ENCODE assay signal across 1 cellular context in genomic region chr13:111153279-111153976, GRCh38.
TF ChIP-seq lines count a peak whose summit lies in the region.

No MANE protein-coding gene starts in this region.

TF ChIP-seq in GM12878, 131 proteins besides CTCF, POLR2A, EP300 and RAD21 (continued from another document and continues in another):
- TF ChIP-seq ZNF622 (IDR thresholded peaks at IDR 0.05) (no peak), SMAD5 (IDR thresholded peaks at IDR 0.05; ENCODE audit: low read depth) (no peak; the same call in 1 of the 2 replicates), HDAC6 (IDR thresholded peaks at IDR 0.05; ENCODE audit: unreplicated experiment) (no peak), POU2F2 (IDR thresholded peaks at IDR 0.05; ENCODE audit: borderline replicate concordance, low read depth, low read length) (peak; percentile 11; the same call in 1 of the 3 replicates), FOXM1 (IDR thresholded peaks at IDR 0.05; ENCODE audit: low read depth, low read length) (no peak), NR2C1 (IDR thresholded peaks at IDR 0.05) (peak; percentile 49), IKZF1 (conservative IDR thresholded peaks at IDR 0.05) (peak; percentile 91), TCF7 (IDR thresholded peaks at IDR 0.05; ENCODE audit: borderline replicate concordance) (no peak), BACH1 (IDR thresholded peaks at IDR 0.05; ENCODE audit: borderline replicate concordance) (peak; percentile 37; the same call in 1 of the 2 replicates), ZNF207 (IDR thresholded peaks at IDR 0.05; ENCODE audit: borderline replicate concordance) (peak; percentile 38; the same call in 1 of the 2 replicates), SMAD1 (IDR thresholded peaks at IDR 0.05; ENCODE audit: low read depth, partially characterized antibody) (no peak), IRF5 (IDR thresholded peaks at IDR 0.05; ENCODE audit: borderline replicate concordance) (no peak), NFIC (IDR thresholded peaks at IDR 0.05; ENCODE audit: low read depth, low read length) (no peak), BRCA1 (IDR thresholded peaks at IDR 0.05; ENCODE audit: low read depth, low read length) (no peak), SREBF2 (IDR thresholded peaks at IDR 0.05; ENCODE audit: low read length) (peak; percentile 20; the same call in 1 of the 2 replicates), CHD1 (IDR thresholded peaks at IDR 0.05; ENCODE audit: low read depth, low read length) (no peak), NR2F1 (conservative IDR thresholded peaks at IDR 0.05) (no peak; the same call in 1 of the 2 replicates), MEF2B (IDR thresholded peaks at IDR 0.05; ENCODE audit: partially characterized antibody, poor library complexity, severe bottlenecking) (peak; percentile 12), RUNX3 (IDR thresholded peaks at IDR 0.05; ENCODE audit: low read length) (0 out of 2 replicates have a peak, but pooled peaks have one; percentile 23), MTA3 (IDR thresholded peaks at IDR 0.05; ENCODE audit: borderline replicate concordance, low read length) (no peak), RB1 (IDR thresholded peaks at IDR 0.05; ENCODE audit: borderline replicate concordance) (peak; percentile 90; the same call in 1 of the 2 replicates), STAT3 (IDR thresholded peaks at IDR 0.05; ENCODE audit: low read depth, low read length) (no peak), TAF1 (IDR thresholded peaks at IDR 0.05; ENCODE audit: borderline replicate concordance, low read depth, low read length) (no peak; the same call in 1 of the 2 replicates), CBX5 (IDR thresholded peaks at IDR 0.05; ENCODE audit: low read depth) (no peak), E2F8 (IDR thresholded peaks at IDR 0.05; ENCODE audit: low read depth, partially characterized antibody) (no peak), ETV6 (conservative IDR thresholded peaks at IDR 0.05 in 1 of 2, IDR thresholded peaks at IDR 0.05 in 1 of 2; ENCODE audit: borderline replicate concordance in 1 of 2, low read depth in 1 of 2) (peak in 1 of 2 experiments; percentile 51; a peak in 1 of 4 replicates), TARDBP (IDR thresholded peaks at IDR 0.05; ENCODE audit: borderline replicate concordance) (no peak), MAX (IDR thresholded peaks at IDR 0.05; ENCODE audit: low read depth, low read length) (peak; percentile 71), TCF12 (IDR thresholded peaks at IDR 0.05; ENCODE audit: low read depth, low read length) (no peak; the same call in 1 of the 2 replicates), MYB (IDR thresholded peaks at IDR 0.05; ENCODE audit: borderline replicate concordance, low read depth, low read length) (no peak), DPF2 (IDR thresholded peaks at IDR 0.05) (peak; percentile 89; the same call in 1 of the 2 replicates), RBBP5 (conservative IDR thresholded peaks at IDR 0.05) (no peak), PAX8 (IDR thresholded peaks at IDR 0.05) (no peak), PBX3 (IDR thresholded peaks at IDR 0.05; ENCODE audit: insufficient replicate concordance, low read depth, low read length) (no peak), BHLHE40 (IDR thresholded peaks at IDR 0.05; ENCODE audit: borderline replicate concordance in 1 of 2, low read depth in 2 of 2, low read length in 1 of 2) (peak in 1 of 2 experiments; percentile 57; a peak in 1 of 4 replicates), GABPA (IDR thresholded peaks at IDR 0.05; ENCODE audit: low read depth) (peak; percentile 92), NRF1 (conservative IDR thresholded peaks at IDR 0.05; ENCODE audit: low read depth, low read length) (no peak), RAD51 (IDR thresholded peaks at IDR 0.05) (no peak), HDGF (IDR thresholded peaks at IDR 0.05) (no peak), YY1 (IDR thresholded peaks at IDR 0.05; ENCODE audit: low read depth, low read length) (0 out of 2 replicates have a peak, but pooled peaks have one; percentile 5), ZZZ3 (IDR thresholded peaks at IDR 0.05; ENCODE audit: control insufficient read depth, insufficient read length, low read depth) (no peak), WRNIP1 (IDR thresholded peaks at IDR 0.05; ENCODE audit: borderline replicate concordance, low read depth, low read length) (no peak), ZNF217 (IDR thresholded peaks at IDR 0.05) (peak; percentile 44; the same call in 1 of the 2 replicates), NBN (IDR thresholded peaks at IDR 0.05) (peak; percentile 82), ATF3 (IDR thresholded peaks at IDR 0.05; ENCODE audit: borderline replicate concordance, extremely low read depth, low read depth, low read length) (peak; percentile 71; the same call in 1 of the 2 replicates)
- TF ChIP-seq, protein P1, sequence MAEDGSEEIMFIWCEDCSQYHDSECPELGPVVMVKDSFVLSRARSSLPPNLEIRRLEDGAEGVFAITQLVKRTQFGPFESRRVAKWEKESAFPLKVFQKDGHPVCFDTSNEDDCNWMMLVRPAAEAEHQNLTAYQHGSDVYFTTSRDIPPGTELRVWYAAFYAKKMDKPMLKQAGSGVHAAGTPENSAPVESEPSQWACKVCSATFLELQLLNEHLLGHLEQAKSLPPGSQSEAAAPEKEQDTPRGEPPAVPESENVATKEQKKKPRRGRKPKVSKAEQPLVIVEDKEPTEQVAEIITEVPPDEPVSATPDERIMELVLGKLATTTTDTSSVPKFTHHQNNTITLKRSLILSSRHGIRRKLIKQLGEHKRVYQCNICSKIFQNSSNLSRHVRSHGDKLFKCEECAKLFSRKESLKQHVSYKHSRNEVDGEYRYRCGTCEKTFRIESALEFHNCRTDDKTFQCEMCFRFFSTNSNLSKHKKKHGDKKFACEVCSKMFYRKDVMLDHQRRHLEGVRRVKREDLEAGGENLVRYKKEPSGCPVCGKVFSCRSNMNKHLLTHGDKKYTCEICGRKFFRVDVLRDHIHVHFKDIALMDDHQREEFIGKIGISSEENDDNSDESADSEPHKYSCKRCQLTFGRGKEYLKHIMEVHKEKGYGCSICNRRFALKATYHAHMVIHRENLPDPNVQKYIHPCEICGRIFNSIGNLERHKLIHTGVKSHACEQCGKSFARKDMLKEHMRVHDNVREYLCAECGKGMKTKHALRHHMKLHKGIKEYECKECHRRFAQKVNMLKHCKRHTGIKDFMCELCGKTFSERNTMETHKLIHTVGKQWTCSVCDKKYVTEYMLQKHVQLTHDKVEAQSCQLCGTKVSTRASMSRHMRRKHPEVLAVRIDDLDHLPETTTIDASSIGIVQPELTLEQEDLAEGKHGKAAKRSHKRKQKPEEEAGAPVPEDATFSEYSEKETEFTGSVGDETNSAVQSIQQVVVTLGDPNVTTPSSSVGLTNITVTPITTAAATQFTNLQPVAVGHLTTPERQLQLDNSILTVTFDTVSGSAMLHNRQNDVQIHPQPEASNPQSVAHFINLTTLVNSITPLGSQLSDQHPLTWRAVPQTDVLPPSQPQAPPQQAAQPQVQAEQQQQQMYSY (CRISPR knock-in tag; IDR thresholded peaks at IDR 0.05) = no peak
- TF ChIP-seq, protein P2, sequence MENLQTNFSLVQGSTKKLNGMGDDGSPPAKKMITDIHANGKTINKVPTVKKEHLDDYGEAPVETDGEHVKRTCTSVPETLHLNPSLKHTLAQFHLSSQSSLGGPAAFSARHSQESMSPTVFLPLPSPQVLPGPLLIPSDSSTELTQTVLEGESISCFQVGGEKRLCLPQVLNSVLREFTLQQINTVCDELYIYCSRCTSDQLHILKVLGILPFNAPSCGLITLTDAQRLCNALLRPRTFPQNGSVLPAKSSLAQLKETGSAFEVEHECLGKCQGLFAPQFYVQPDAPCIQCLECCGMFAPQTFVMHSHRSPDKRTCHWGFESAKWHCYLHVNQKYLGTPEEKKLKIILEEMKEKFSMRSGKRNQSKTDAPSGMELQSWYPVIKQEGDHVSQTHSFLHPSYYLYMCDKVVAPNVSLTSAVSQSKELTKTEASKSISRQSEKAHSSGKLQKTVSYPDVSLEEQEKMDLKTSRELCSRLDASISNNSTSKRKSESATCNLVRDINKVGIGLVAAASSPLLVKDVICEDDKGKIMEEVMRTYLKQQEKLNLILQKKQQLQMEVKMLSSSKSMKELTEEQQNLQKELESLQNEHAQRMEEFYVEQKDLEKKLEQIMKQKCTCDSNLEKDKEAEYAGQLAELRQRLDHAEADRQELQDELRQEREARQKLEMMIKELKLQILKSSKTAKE (IDR thresholded peaks at IDR 0.05; ENCODE audit: low read depth, poor library complexity, severe bottlenecking) = no peak
- TF ChIP-seq, protein P3, sequence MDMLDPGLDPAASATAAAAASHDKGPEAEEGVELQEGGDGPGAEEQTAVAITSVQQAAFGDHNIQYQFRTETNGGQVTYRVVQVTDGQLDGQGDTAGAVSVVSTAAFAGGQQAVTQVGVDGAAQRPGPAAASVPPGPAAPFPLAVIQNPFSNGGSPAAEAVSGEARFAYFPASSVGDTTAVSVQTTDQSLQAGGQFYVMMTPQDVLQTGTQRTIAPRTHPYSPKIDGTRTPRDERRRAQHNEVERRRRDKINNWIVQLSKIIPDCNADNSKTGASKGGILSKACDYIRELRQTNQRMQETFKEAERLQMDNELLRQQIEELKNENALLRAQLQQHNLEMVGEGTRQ (IDR thresholded peaks at IDR 0.05; ENCODE audit: borderline replicate concordance, low read depth, low read length) = no peak
- TF ChIP-seq, protein P4, sequence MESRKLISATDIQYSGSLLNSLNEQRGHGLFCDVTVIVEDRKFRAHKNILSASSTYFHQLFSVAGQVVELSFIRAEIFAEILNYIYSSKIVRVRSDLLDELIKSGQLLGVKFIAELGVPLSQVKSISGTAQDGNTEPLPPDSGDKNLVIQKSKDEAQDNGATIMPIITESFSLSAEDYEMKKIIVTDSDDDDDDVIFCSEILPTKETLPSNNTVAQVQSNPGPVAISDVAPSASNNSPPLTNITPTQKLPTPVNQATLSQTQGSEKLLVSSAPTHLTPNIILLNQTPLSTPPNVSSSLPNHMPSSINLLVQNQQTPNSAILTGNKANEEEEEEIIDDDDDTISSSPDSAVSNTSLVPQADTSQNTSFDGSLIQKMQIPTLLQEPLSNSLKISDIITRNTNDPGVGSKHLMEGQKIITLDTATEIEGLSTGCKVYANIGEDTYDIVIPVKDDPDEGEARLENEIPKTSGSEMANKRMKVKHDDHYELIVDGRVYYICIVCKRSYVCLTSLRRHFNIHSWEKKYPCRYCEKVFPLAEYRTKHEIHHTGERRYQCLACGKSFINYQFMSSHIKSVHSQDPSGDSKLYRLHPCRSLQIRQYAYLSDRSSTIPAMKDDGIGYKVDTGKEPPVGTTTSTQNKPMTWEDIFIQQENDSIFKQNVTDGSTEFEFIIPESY (IDR thresholded peaks at IDR 0.05) = no peak
